21 cellular contexts compared by ENCODE assay signal in genomic region chr10:106573106-106573505, GRCh38.
A peak's percentile ranks its signal among the peaks of the same experiment; 100 is the strongest.
DNase-seq lines count a peak whose midpoint lies in the region; ATAC-seq and TF ChIP-seq lines count a peak whose summit lies in the region.
"Had no signal": no experiment of that assay in that cellular context is flagged by ENCODE, and none has a peak within 500 bp of the region (broad histone marks: within the 10 kb centered on the region; RNA-seq: fewer than 3 reads in every experiment).

No MANE protein-coding gene starts in this region.

- H3K27ac ChIP-seq in PC-3 (ENCODE audit: low read length) = peak overlapping the region; percentile 96
- H3K27ac ChIP-seq: ascending aorta, coronary artery, skin epidermis had no signal

- no peaks in the 10 kb centered on the region for H3K9me3 ChIP-seq in PC-3 (ENCODE audit: low read length)
- H3K9me3 ChIP-seq: ascending aorta, Caco-2 had no signal

- no peaks in the 10 kb centered on the region for H3K36me3 ChIP-seq in PC-3 (ENCODE audit: low read depth, low read length)
- H3K36me3 ChIP-seq: ascending aorta had no signal

- TF ChIP-seq CTCF in PC-3 (conservative IDR thresholded peaks at IDR 0.05; ENCODE audit: low read depth, low read length) (no peak), choroid plexus epithelial cell (conservative IDR thresholded peaks at IDR 0.05; ENCODE audit: low read depth, low read length) (no peak)

- H3F3A ChIP-seq in PC-3 (ENCODE audit: low read length, unreplicated experiment) = no peaks in the 10 kb centered on the region

- H4K20me1 ChIP-seq in PC-3 (ENCODE audit: low read length) = no peaks in the 10 kb centered on the region

- no peak overlapping the region for H2AFZ ChIP-seq in PC-3 (ENCODE audit: low read length)

- H3K79me2 ChIP-seq in PC-3 (ENCODE audit: low read length) = no peaks in the 10 kb centered on the region

- no peaks in the 10 kb centered on the region for H3K27me3 ChIP-seq in PC-3 (ENCODE audit: low read length)
- H3K27me3 ChIP-seq: ascending aorta had no signal

- intact Hi-C loops in PC-3 (cut with micrococcal nuclease) = no loop called here
- intact Hi-C loops in head of caudate nucleus (cut with DNase I) = loop anchor here (5.0 kb wide), 1 partner anchor 176 kb away; no protein-coding TSS in a partner anchor

- H3K9ac ChIP-seq in PC-3 (ENCODE audit: low read length) = peak overlapping the region; percentile 79

- peak; percentile 90 for DNase-seq in EL
- peak; percentile 84 for DNase-seq in PC-3
- peak; percentile 71 for DNase-seq in choroid plexus epithelial cell (ENCODE audit: low read depth)
- peak; percentile 72 for DNase-seq in iris pigment epithelial cell (ENCODE audit: low read depth)
- DNase-seq in activated T-cell treated with anti-CD3 and anti-CD28 coated beads for 4 hours = no peak
- no peak for DNase-seq in head of caudate nucleus
- DNase-seq: activated CD4-positive, alpha-beta T cell treated with anti-CD3 and anti-CD28 coated beads, Interleukin-2, amount 50 U/mL, for 1 hour; activated CD8-positive, alpha-beta memory T cell treated with anti-CD3 and anti-CD28 coated beads, Interleukin-2, amount 50 U/mL, for 48 hours; activated naive CD4-positive, alpha-beta T cell; Caco-2; kidney; naive thymus-derived CD8-positive, alpha-beta T cell; NCI-H1694; posterior cingulate gyrus; RPMI8226; stimulated activated CD4-positive, alpha-beta T cell treated with anti-CD3 and anti-CD28 coated beads, Interleukin-4, amount 100 ng/mL, for 24 hours had no signal

- CTCF ChIA-PET in PC-3 (lab: Charles Lee) = no interaction called here

- no peaks in the 10 kb centered on the region for H3K9me2 ChIP-seq in PC-3 (replicated peaks; ENCODE audit: low read length)

- POLR2A ChIA-PET in PC-3 (lab: Charles Lee; ENCODE audit: unreplicated experiment) = no interaction called here

- H3K4me3 ChIP-seq in PC-3 (ENCODE audit: low read length) (no peak overlapping the region), choroid plexus epithelial cell (ENCODE audit: low read depth, low read length) (no peak overlapping the region)
- H3K4me3 ChIP-seq: ascending aorta, coronary artery, skin epidermis had no signal

- peak; percentile 51 for ATAC-seq in PC-3
- ATAC-seq in HG03432 (IDR thresholded peaks at IDR 0.05; ENCODE audit: unreplicated experiment) = no peak
- ATAC-seq in HG02973 (IDR thresholded peaks at IDR 0.05; ENCODE audit: unreplicated experiment) = no peak
- ATAC-seq: naive thymus-derived CD8-positive, alpha-beta T cell had no signal

- BruUV-seq in PC-3 (replicated peaks; lab: Mats Ljungman, UMichigan) = no TSS peak

- peaks cover 61% of the 10 kb centered on the region for H3K4me1 ChIP-seq in PC-3 (ENCODE audit: insufficient read depth, low read length)
- H3K4me1 ChIP-seq: ascending aorta, Caco-2 had no signal

- peak overlapping the region; percentile 27 for H3K4me2 ChIP-seq in PC-3 (ENCODE audit: low read length)

Comparison
In these comparisons a context has a peak if more than half of its experiments do, and no peak if none do; other contexts are left out.
1. DNase-seq: peak in EL (single experiment), PC-3 (single experiment), choroid plexus epithelial cell (single experiment) and iris pigment epithelial cell (single experiment); none in activated T-cell treated with anti-CD3 and anti-CD28 coated beads for 4 hours (single experiment) and head of caudate nucleus (0 of 42).